ENCODE assay signal across 21 cellular contexts in genomic region chr20:5133998-5134397, GRCh38. TPM values are rescaled to one million over a fixed set of nuclear protein-coding genes. Genes with fewer than 3 reads are reported as not detected.
A peak's percentile ranks its signal among the peaks of the same experiment; 100 is the strongest.
DNase-seq lines count a peak whose midpoint lies in the region; ATAC-seq lines count a peak whose summit lies in the region.
"Had no signal": no experiment of that assay in that cellular context is flagged by ENCODE, and none has a peak within 500 bp of the region (broad histone marks: within the 10 kb centered on the region; RNA-seq: fewer than 3 reads in every experiment).

No MANE protein-coding gene starts in this region.

- no peak overlapping the region for H3K4me3 ChIP-seq in right cardiac atrium (ENCODE audit: low read length)
- H3K4me3 ChIP-seq: MG63 had no signal

- peaks cover 15% of the 10 kb centered on the region for H3K4me1 ChIP-seq in right cardiac atrium (ENCODE audit: control insufficient read depth, insufficient read depth, low read length)
- H3K4me1 ChIP-seq: Caco-2 had no signal

- intact Hi-C loops in right cardiac atrium (cut with DNase I) = no loop called here
- intact Hi-C loops in Right ventricle myocardium superior (cut with DNase I) = loop anchor here (5.0 kb wide), 1 partner anchor 38 kb away; no protein-coding TSS in a partner anchor

- ATAC-seq in right cardiac atrium (no peak), Right ventricle myocardium superior (ENCODE audit: poor library complexity) (no peak)
- ATAC-seq: CD8-positive, alpha-beta T cell; Panc1 had no signal

- no peak overlapping the region for H3K4me3 Mint-ChIP-seq in activated T-cell treated with anti-CD3 and anti-CD28 coated beads, Interleukin-2, amount 50 U/mL, for 24 hours
- H3K4me3 Mint-ChIP-seq: B cell; CD8-positive, alpha-beta T cell had no signal

- H3K4me1 Mint-ChIP-seq in activated T-cell treated with anti-CD3 and anti-CD28 coated beads, Interleukin-2, amount 50 U/mL, for 24 hours (ENCODE audit: low read depth) = peaks cover 34% of the 10 kb centered on the region

- peak overlapping the region; percentile 9 for H3K27ac ChIP-seq in right cardiac atrium (ENCODE audit: low read length)
- peak overlapping the region; percentile 45 for H3K27ac ChIP-seq in substantia nigra (ENCODE audit: low read depth, low read length, poor library complexity, severe bottlenecking)
- H3K27ac ChIP-seq: 22Rv1, C4-2B, RWPE1 had no signal

- DNase-seq in DMS79 treated with DMSO at 0.1 percent for 48 hours (lab: John Stamatoyannopoulos, UW) = peak; percentile 22
- no peak for DNase-seq in DMS79 (lab: John Stamatoyannopoulos, UW)
- no peak for DNase-seq in right cardiac atrium
- no peak for DNase-seq in Right ventricle myocardium superior
- DNase-seq in substantia nigra (lab: John Stamatoyannopoulos, UW) = no peak
- no peak for DNase-seq in activated T-cell treated with anti-CD3 and anti-CD28 coated beads, Interleukin-2, amount 50 U/mL, for 24 hours
- DNase-seq in NCI-H1092 treated with DMSO at 0.1 percent for 48 hours (lab: John Stamatoyannopoulos, UW) = no peak
- DNase-seq: Caco-2; CD8-positive, alpha-beta T cell; DND-41; HCEC 1CT; KG1; MG63; NCI-H2081 treated with DMSO at 0.1 percent for 48 hours; NCI-H526 treated with DMSO at 0.1 percent for 48 hours; SHP77 treated with DMSO at 0.1 percent for 48 hours had no signal

- H3K36me3 Mint-ChIP-seq in activated T-cell treated with anti-CD3 and anti-CD28 coated beads, Interleukin-2, amount 50 U/mL, for 24 hours (ENCODE audit: low read depth) = peaks cover 20% of the 10 kb centered on the region

- 89% methylated on average over 6 of the region's 6 CpGs for WGBS in right cardiac atrium

- no peaks in the 10 kb centered on the region for H3K27me3 Mint-ChIP-seq in activated T-cell treated with anti-CD3 and anti-CD28 coated beads, Interleukin-2, amount 50 U/mL, for 24 hours
- H3K27me3 Mint-ChIP-seq: B cell had no signal

- no peaks in the 10 kb centered on the region for H3K27me3 ChIP-seq in right cardiac atrium (ENCODE audit: control insufficient read depth, insufficient read depth)
- H3K27me3 ChIP-seq: MG63 had no signal

- no peaks in the 10 kb centered on the region for H3K9me3 ChIP-seq in right cardiac atrium (ENCODE audit: control insufficient read depth, low read length)
- H3K9me3 ChIP-seq: Caco-2, MG63 had no signal

- H3K27ac Mint-ChIP-seq in activated T-cell treated with anti-CD3 and anti-CD28 coated beads, Interleukin-2, amount 50 U/mL, for 24 hours = no peak overlapping the region
- H3K27ac Mint-ChIP-seq: B cell; CD8-positive, alpha-beta T cell had no signal

- H3K9me3 Mint-ChIP-seq in activated T-cell treated with anti-CD3 and anti-CD28 coated beads, Interleukin-2, amount 50 U/mL, for 24 hours = no peaks in the 10 kb centered on the region
- H3K9me3 Mint-ChIP-seq: CD8-positive, alpha-beta T cell had no signal

RNA-seq across cellular contexts. Expression of gene CDS2, which starts 7.2 kb away (rescaled TPM):
- total RNA-seq in right cardiac atrium = 10 to 100 TPM; 79.4 to 98.6 (median 88.2) TPM
- polyA plus RNA-seq in right cardiac atrium = 29.1 TPM
- total RNA-seq in Right ventricle myocardium superior = 61.9 TPM

RNA-seq across cellular contexts. Expression of gene PCNA, which starts 14.2 kb away (rescaled TPM):
- total RNA-seq in right cardiac atrium (10 to 100 TPM; 19.4 to 36.8 (median 25.7) TPM), Right ventricle myocardium superior (26.4 TPM)
- 41.4 TPM for polyA plus RNA-seq in right cardiac atrium

RNA-seq across cellular contexts. Expression of gene TMEM230, which starts 21.1 kb away (rescaled TPM):
- total RNA-seq in right cardiac atrium = 100 to 1,000 TPM in 3 of 4 donors, 10 to 100 TPM in 1; 98.7 to 116 (median 110) TPM
- 178 TPM for polyA plus RNA-seq in right cardiac atrium
- 82.7 TPM for total RNA-seq in Right ventricle myocardium superior
